ENCODE assay signal across 1 cellular context in the genomic region with DNA sequence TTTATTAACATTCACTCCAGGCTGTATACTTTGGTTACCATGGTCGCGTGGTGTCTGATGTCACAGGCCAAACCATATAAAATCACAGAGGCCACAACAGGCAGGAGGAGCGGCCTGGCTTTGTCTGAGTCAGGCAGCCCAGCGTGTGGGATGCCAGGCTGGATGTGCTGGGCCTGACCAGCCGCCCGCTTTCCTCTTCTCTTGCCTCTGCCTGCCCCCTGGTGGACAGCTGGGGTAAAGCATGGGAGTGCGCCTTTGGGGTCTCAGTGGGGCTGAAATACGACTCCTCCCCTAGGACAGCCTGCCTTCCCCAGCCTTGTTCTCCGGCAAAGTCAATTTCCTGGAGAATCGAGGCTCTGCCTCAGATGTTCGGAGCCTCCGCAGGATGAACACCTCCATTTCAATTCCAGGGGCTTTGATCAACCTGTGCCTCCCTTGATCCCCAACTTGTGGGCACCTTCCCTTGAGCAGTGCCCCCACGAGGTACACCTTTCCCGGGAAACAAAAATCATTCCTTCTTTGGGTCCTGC.
A peak's percentile ranks its signal among the peaks of the same experiment; 100 is the strongest.
TF ChIP-seq lines count a peak whose summit lies in the region.

No MANE protein-coding gene starts in this region.

TF ChIP-seq in HepG2, 621 proteins besides CTCF, POLR2A, EP300 and RAD21 (continued from another document and continues in another):
- TF ChIP-seq, protein P1, sequence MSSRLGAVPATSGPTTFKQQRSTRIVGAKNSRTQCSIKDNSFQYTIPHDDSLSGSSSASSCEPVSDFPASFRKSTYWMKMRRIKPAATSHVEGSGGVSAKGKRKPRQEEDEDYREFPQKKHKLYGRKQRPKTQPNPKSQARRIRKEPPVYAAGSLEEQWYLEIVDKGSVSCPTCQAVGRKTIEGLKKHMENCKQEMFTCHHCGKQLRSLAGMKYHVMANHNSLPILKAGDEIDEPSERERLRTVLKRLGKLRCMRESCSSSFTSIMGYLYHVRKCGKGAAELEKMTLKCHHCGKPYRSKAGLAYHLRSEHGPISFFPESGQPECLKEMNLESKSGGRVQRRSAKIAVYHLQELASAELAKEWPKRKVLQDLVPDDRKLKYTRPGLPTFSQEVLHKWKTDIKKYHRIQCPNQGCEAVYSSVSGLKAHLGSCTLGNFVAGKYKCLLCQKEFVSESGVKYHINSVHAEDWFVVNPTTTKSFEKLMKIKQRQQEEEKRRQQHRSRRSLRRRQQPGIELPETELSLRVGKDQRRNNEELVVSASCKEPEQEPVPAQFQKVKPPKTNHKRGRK (CRISPR knock-in tag; IDR thresholded peaks at IDR 0.05) = no peak
- peak; percentile 49; the same call in 1 of the 2 replicates for TF ChIP-seq TFE3 (CRISPR knock-in tag; IDR thresholded peaks at IDR 0.05)
- TF ChIP-seq, protein P2, sequence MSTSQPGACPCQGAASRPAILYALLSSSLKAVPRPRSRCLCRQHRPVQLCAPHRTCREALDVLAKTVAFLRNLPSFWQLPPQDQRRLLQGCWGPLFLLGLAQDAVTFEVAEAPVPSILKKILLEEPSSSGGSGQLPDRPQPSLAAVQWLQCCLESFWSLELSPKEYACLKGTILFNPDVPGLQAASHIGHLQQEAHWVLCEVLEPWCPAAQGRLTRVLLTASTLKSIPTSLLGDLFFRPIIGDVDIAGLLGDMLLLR (CRISPR knock-in tag; IDR thresholded peaks at IDR 0.05) = no peak
- no peak for TF ChIP-seq SETDB1 (CRISPR knock-in tag; IDR thresholded peaks at IDR 0.05; ENCODE audit: borderline replicate concordance)
- peak; percentile 29 for TF ChIP-seq KDM5B (CRISPR knock-in tag; IDR thresholded peaks at IDR 0.05; ENCODE audit: borderline replicate concordance)
- TF ChIP-seq MEIS1 (CRISPR knock-in tag; IDR thresholded peaks at IDR 0.05; ENCODE audit: borderline replicate concordance) = 0 out of 2 replicates have a peak, but pooled peaks have one; percentile 21
- no peak for TF ChIP-seq MEF2D (CRISPR knock-in tag; IDR thresholded peaks at IDR 0.05)
- 0 out of 2 replicates have a peak, but pooled peaks have one; percentile 55 for TF ChIP-seq ZKSCAN8 (CRISPR knock-in tag; IDR thresholded peaks at IDR 0.05; ENCODE audit: borderline replicate concordance)
- TF ChIP-seq TGIF2 (CRISPR knock-in tag; IDR thresholded peaks at IDR 0.05) = no peak
- TF ChIP-seq STAG1 (CRISPR knock-in tag; IDR thresholded peaks at IDR 0.05) = peak; percentile 96
- peak; percentile 37; the same call in 1 of the 2 replicates for TF ChIP-seq BCL6 (CRISPR knock-in tag; IDR thresholded peaks at IDR 0.05)
- TF ChIP-seq KMT2A (CRISPR knock-in tag; IDR thresholded peaks at IDR 0.05) = 0 out of 2 replicates have a peak, but pooled peaks have one; percentile 32
- TF ChIP-seq ZNF549 (CRISPR knock-in tag; IDR thresholded peaks at IDR 0.05) = no peak
- peak; percentile 56 for TF ChIP-seq YY1 (IDR thresholded peaks at IDR 0.05; ENCODE audit: insufficient read depth, insufficient replicate concordance, low read depth, low read length)
- TF ChIP-seq, protein P3, sequence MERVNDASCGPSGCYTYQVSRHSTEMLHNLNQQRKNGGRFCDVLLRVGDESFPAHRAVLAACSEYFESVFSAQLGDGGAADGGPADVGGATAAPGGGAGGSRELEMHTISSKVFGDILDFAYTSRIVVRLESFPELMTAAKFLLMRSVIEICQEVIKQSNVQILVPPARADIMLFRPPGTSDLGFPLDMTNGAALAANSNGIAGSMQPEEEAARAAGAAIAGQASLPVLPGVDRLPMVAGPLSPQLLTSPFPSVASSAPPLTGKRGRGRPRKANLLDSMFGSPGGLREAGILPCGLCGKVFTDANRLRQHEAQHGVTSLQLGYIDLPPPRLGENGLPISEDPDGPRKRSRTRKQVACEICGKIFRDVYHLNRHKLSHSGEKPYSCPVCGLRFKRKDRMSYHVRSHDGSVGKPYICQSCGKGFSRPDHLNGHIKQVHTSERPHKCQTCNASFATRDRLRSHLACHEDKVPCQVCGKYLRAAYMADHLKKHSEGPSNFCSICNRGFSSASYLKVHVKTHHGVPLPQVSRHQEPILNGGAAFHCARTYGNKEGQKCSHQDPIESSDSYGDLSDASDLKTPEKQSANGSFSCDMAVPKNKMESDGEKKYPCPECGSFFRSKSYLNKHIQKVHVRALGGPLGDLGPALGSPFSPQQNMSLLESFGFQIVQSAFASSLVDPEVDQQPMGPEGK (CRISPR knock-in tag; IDR thresholded peaks at IDR 0.05) = peak; percentile 45
- TF ChIP-seq ZNF609 (CRISPR knock-in tag; IDR thresholded peaks at IDR 0.05; ENCODE audit: borderline replicate concordance) = 0 out of 2 replicates have a peak, but pooled peaks have one; percentile 31
- TF ChIP-seq ZNF296 (CRISPR knock-in tag; conservative IDR thresholded peaks at IDR 0.05) = no peak
- peak; percentile 35; the same call in 1 of the 2 replicates for TF ChIP-seq THRA (CRISPR knock-in tag; IDR thresholded peaks at IDR 0.05; ENCODE audit: borderline replicate concordance)
- TF ChIP-seq SOX5 (CRISPR knock-in tag; IDR thresholded peaks at IDR 0.05; ENCODE audit: borderline replicate concordance) = peak; percentile 48
- 0 out of 2 replicates have a peak, but pooled peaks have one; percentile 20 for TF ChIP-seq PPARG (CRISPR knock-in tag; conservative IDR thresholded peaks at IDR 0.05)
- peak; percentile 31; the same call in 1 of the 2 replicates for TF ChIP-seq DMAP1 (CRISPR knock-in tag; IDR thresholded peaks at IDR 0.05)
- TF ChIP-seq ZNF18 (CRISPR knock-in tag; IDR thresholded peaks at IDR 0.05; ENCODE audit: insufficient replicate concordance) = no peak
- TF ChIP-seq GABPB1 (CRISPR knock-in tag; IDR thresholded peaks at IDR 0.05) = peak; percentile 46; the same call in 1 of the 2 replicates
- no peak for TF ChIP-seq ZNF790 (CRISPR knock-in tag; IDR thresholded peaks at IDR 0.05; ENCODE audit: borderline replicate concordance)
- TF ChIP-seq, protein P4, sequence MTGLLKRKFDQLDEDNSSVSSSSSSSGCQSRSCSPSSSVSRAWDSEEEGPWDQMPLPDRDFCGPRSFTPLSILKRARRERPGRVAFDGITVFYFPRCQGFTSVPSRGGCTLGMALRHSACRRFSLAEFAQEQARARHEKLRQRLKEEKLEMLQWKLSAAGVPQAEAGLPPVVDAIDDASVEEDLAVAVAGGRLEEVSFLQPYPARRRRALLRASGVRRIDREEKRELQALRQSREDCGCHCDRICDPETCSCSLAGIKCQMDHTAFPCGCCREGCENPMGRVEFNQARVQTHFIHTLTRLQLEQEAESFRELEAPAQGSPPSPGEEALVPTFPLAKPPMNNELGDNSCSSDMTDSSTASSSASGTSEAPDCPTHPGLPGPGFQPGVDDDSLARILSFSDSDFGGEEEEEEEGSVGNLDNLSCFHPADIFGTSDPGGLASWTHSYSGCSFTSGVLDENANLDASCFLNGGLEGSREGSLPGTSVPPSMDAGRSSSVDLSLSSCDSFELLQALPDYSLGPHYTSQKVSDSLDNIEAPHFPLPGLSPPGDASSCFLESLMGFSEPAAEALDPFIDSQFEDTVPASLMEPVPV (CRISPR knock-in tag; IDR thresholded peaks at IDR 0.05) = no peak
